In the genomic region with DNA sequence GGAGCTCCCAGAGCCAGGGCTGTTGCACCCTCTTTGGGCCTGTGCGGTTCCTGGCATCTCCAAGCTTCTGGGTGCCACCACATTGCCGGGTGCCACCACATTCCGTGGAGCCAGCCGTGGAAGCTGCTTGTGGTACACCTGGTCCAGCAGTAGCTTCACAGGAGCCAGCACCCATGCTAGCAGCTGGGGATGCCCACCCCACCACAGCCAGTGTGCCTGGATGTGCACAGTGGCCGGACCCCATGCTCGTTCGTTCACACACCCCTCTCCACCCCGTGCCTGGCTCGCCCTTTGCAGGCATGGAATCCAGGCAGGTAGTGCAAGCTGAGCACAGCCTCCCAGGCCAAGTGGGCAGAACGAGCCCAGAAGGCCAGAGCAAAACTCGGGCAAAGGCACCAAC, we compare ENCODE assay signal across 29 cellular contexts.
"Had no signal": no experiment of that assay in that cellular context is flagged by ENCODE, and none has a peak within 500 bp of the region (broad histone marks: within the 10 kb centered on the region; RNA-seq: fewer than 3 reads in every experiment).

No MANE protein-coding gene starts in this region.

- ATAC-seq: esophagus mucosa; gastrocnemius medialis; left lobe of liver; naive thymus-derived CD4-positive, alpha-beta T cell; right lobe of liver; stimulated activated naive CD8-positive, alpha-beta T cell treated with anti-CD3 and anti-CD28 coated beads, Interleukin-15, Interleukin-2, amounts not matched to agents 100 U/mL and 50 U/mL, for 24 hours had no signal

- H3K27ac Mint-ChIP-seq: naive thymus-derived CD4-positive, alpha-beta T cell; nephron; neural progenitor cell; type B pancreatic cell had no signal

- H3K27ac ChIP-seq: dorsolateral prefrontal cortex, epithelial cell of prostate, gastrocnemius medialis, neural progenitor cell, ovary, right lobe of liver, testis, tibial artery, uterus had no signal

- H3K9me3 ChIP-seq: gastrocnemius medialis, ovary, testis, tibial artery, uterus had no signal

- H3K36me3 ChIP-seq: gastrocnemius medialis, neural progenitor cell, ovary, right lobe of liver, tibial artery, uterus had no signal

- H3K4me3 Mint-ChIP-seq: naive thymus-derived CD4-positive, alpha-beta T cell; nephron; neural progenitor cell; type B pancreatic cell had no signal

- H3K36me3 Mint-ChIP-seq: naive thymus-derived CD4-positive, alpha-beta T cell; neural progenitor cell; type B pancreatic cell had no signal

- H3K9ac ChIP-seq: neural progenitor cell had no signal

- H3K27me3 ChIP-seq: dorsolateral prefrontal cortex, gastrocnemius medialis, neural progenitor cell, ovary, right lobe of liver, testis, tibial artery, uterus had no signal

- H3K4me1 ChIP-seq: gastrocnemius medialis, neural progenitor cell, right lobe of liver, testis, tibial artery, uterus had no signal

- H3K9me3 Mint-ChIP-seq: nephron, neural progenitor cell, type B pancreatic cell had no signal

- H2AFZ ChIP-seq: neural progenitor cell had no signal

- H3K4me3 ChIP-seq: dorsolateral prefrontal cortex, gastrocnemius medialis, neural progenitor cell, ovary, right lobe of liver, tibial artery, uterus had no signal

- FAIRE-seq: keratinocyte, small intestine had no signal

- H3K4me2 ChIP-seq: neural progenitor cell had no signal

- H3K4me1 Mint-ChIP-seq: naive thymus-derived CD4-positive, alpha-beta T cell; nephron had no signal

- H3K27me3 Mint-ChIP-seq: naive thymus-derived CD4-positive, alpha-beta T cell; type B pancreatic cell had no signal

- DNase-seq: dorsolateral prefrontal cortex; effector CD4-positive, alpha-beta T cell; foreskin fibroblast; gastrocnemius medialis; mesendoderm; midbrain; naive thymus-derived CD4-positive, alpha-beta T cell; nucleus accumbens; ovary; posterior cingulate gyrus; retina; right lobe of liver; small intestine; stimulated activated CD4-positive, alpha-beta T cell treated with anti-CD3 and anti-CD28 coated beads, Interleukin-12 subunit alpha, Interleukin-12 subunit beta, amount 100 ng/mL, for 4 hours; stimulated activated CD4-positive, alpha-beta T cell treated with anti-CD3 and anti-CD28 coated beads, Interleukin-1b, Interleukin-23, amount 100 ng/mL, for 48 hours; stimulated activated CD4-positive, alpha-beta T cell treated with anti-CD3 and anti-CD28 coated beads, Interleukin-4, amount 100 ng/mL, for 1 hour; stimulated activated CD8-positive, alpha-beta memory T cell treated with anti-CD3 and anti-CD28 coated beads, Interleukin-4, amount 100 ng/mL, for 48 hours; stimulated activated naive CD8-positive, alpha-beta T cell treated with anti-CD3 and anti-CD28 coated beads, Interleukin-15, Interleukin-2, amounts not matched to agents 100 U/mL and 50 U/mL, for 24 hours; substantia nigra; testis; tibial artery; uterus had no signal
